In the genomic region with DNA sequence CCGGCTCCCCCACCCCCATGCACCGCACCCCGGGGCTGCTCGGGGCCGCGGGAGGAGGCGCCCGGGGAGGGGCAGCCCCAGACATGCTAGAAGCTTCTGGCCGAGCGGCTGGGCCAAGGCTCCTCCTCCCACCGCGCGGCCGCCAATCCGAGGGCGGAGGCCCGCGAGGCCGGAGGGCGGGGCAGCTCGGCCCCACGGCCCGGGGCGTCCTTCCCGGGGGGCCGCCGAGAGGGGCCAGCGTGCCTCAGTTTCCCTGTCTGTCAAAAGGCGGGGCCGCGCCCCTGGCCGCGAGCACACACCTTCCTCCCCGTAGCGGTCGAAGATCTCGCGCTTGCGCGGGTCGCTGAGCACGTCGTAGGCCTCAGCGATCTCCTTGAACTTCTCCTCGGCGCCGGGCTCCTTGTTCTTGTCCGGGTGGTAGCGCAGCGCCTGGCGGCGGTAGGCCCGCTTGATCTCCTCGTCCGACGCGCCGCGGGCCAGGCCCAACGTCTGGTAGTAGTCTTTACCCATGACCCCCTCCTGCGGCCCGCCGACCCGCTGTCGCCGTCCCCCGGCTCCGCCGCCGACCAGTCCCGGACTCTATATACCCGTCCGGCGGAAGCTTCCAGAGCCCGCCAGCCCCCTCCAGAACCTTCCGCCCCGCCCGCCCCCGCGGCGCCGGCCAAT, we compare ENCODE assay signal across 1 cellular context.
TF ChIP-seq lines count a peak whose summit lies in the region.

A gene (minus strand): TSS at position 558 of the 666 bp plus-strand sequence. CDS start 48 bp downstream, at position 510.

TF ChIP-seq in HepG2, 621 proteins besides CTCF, POLR2A, EP300 and RAD21 (continued from another document and continues in another):
- TF ChIP-seq NR2F6 (IDR thresholded peaks at IDR 0.05), result no peak
- TF ChIP-seq NR2F6 (CRISPR knock-in tag; IDR thresholded peaks at IDR 0.05), result no peak
- peak; percentile 88; the same call in 1 of the 2 replicates for TF ChIP-seq YEATS4 (CRISPR knock-in tag; IDR thresholded peaks at IDR 0.05; ENCODE audit: borderline replicate concordance)
- TF ChIP-seq ZNF256 (CRISPR knock-in tag; conservative IDR thresholded peaks at IDR 0.05), result 0 out of 2 replicates have a peak, but pooled peaks have one; percentile 20
- TF ChIP-seq, protein P1, sequence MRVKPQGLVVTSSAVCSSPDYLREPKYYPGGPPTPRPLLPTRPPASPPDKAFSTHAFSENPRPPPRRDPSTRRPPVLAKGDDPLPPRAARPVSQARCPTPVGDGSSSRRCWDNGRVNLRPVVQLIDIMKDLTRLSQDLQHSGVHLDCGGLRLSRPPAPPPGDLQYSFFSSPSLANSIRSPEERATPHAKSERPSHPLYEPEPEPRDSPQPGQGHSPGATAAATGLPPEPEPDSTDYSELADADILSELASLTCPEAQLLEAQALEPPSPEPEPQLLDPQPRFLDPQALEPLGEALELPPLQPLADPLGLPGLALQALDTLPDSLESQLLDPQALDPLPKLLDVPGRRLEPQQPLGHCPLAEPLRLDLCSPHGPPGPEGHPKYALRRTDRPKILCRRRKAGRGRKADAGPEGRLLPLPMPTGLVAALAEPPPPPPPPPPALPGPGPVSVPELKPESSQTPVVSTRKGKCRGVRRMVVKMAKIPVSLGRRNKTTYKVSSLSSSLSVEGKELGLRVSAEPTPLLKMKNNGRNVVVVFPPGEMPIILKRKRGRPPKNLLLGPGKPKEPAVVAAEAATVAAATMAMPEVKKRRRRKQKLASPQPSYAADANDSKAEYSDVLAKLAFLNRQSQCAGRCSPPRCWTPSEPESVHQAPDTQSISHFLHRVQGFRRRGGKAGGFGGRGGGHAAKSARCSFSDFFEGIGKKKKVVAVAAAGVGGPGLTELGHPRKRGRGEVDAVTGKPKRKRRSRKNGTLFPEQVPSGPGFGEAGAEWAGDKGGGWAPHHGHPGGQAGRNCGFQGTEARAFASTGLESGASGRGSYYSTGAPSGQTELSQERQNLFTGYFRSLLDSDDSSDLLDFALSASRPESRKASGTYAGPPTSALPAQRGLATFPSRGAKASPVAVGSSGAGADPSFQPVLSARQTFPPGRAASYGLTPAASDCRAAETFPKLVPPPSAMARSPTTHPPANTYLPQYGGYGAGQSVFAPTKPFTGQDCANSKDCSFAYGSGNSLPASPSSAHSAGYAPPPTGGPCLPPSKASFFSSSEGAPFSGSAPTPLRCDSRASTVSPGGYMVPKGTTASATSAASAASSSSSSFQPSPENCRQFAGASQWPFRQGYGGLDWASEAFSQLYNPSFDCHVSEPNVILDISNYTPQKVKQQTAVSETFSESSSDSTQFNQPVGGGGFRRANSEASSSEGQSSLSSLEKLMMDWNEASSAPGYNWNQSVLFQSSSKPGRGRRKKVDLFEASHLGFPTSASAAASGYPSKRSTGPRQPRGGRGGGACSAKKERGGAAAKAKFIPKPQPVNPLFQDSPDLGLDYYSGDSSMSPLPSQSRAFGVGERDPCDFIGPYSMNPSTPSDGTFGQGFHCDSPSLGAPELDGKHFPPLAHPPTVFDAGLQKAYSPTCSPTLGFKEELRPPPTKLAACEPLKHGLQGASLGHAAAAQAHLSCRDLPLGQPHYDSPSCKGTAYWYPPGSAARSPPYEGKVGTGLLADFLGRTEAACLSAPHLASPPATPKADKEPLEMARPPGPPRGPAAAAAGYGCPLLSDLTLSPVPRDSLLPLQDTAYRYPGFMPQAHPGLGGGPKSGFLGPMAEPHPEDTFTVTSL (CRISPR knock-in tag; IDR thresholded peaks at IDR 0.05; ENCODE audit: borderline replicate concordance), result no peak
- TF ChIP-seq, protein P2, sequence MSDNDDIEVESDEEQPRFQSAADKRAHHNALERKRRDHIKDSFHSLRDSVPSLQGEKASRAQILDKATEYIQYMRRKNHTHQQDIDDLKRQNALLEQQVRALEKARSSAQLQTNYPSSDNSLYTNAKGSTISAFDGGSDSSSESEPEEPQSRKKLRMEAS (IDR thresholded peaks at IDR 0.05), result no peak
- TF ChIP-seq, protein P3, sequence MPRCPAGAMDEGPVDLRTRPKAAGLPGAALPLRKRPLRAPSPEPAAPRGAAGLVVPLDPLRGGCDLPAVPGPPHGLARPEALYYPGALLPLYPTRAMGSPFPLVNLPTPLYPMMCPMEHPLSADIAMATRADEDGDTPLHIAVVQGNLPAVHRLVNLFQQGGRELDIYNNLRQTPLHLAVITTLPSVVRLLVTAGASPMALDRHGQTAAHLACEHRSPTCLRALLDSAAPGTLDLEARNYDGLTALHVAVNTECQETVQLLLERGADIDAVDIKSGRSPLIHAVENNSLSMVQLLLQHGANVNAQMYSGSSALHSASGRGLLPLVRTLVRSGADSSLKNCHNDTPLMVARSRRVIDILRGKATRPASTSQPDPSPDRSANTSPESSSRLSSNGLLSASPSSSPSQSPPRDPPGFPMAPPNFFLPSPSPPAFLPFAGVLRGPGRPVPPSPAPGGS (CRISPR knock-in tag; IDR thresholded peaks at IDR 0.05), result peak; percentile 57; the same call in 1 of the 2 replicates
- TF ChIP-seq HNRNPUL1 (IDR thresholded peaks at IDR 0.05; ENCODE audit: low read depth, low read length), result no peak
- TF ChIP-seq, protein P4, sequence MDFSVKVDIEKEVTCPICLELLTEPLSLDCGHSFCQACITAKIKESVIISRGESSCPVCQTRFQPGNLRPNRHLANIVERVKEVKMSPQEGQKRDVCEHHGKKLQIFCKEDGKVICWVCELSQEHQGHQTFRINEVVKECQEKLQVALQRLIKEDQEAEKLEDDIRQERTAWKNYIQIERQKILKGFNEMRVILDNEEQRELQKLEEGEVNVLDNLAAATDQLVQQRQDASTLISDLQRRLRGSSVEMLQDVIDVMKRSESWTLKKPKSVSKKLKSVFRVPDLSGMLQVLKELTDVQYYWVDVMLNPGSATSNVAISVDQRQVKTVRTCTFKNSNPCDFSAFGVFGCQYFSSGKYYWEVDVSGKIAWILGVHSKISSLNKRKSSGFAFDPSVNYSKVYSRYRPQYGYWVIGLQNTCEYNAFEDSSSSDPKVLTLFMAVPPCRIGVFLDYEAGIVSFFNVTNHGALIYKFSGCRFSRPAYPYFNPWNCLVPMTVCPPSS (IDR thresholded peaks at IDR 0.05), result no peak
- TF ChIP-seq IKZF1 (IDR thresholded peaks at IDR 0.05), result no peak
- TF ChIP-seq ZNF235 (CRISPR knock-in tag; IDR thresholded peaks at IDR 0.05; ENCODE audit: borderline replicate concordance), result 0 out of 2 replicates have a peak, but pooled peaks have one; percentile 66
- TF ChIP-seq, protein P5, sequence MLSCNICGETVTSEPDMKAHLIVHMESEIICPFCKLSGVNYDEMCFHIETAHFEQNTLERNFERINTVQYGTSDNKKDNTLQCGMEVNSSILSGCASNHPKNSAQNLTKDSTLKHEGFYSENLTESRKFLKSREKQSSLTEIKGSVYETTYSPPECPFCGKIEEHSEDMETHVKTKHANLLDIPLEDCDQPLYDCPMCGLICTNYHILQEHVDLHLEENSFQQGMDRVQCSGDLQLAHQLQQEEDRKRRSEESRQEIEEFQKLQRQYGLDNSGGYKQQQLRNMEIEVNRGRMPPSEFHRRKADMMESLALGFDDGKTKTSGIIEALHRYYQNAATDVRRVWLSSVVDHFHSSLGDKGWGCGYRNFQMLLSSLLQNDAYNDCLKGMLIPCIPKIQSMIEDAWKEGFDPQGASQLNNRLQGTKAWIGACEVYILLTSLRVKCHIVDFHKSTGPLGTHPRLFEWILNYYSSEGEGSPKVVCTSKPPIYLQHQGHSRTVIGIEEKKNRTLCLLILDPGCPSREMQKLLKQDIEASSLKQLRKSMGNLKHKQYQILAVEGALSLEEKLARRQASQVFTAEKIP (CRISPR knock-in tag; IDR thresholded peaks at IDR 0.05; ENCODE audit: borderline replicate concordance), result no peak
- TF ChIP-seq, protein P6, sequence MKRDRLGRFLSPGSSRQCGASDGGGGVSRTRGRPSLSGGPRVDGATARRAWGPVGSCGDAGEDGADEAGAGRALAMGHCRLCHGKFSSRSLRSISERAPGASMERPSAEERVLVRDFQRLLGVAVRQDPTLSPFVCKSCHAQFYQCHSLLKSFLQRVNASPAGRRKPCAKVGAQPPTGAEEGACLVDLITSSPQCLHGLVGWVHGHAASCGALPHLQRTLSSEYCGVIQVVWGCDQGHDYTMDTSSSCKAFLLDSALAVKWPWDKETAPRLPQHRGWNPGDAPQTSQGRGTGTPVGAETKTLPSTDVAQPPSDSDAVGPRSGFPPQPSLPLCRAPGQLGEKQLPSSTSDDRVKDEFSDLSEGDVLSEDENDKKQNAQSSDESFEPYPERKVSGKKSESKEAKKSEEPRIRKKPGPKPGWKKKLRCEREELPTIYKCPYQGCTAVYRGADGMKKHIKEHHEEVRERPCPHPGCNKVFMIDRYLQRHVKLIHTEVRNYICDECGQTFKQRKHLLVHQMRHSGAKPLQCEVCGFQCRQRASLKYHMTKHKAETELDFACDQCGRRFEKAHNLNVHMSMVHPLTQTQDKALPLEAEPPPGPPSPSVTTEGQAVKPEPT (CRISPR knock-in tag; IDR thresholded peaks at IDR 0.05; ENCODE audit: low read depth), result no peak
- TF ChIP-seq ZFAT (CRISPR knock-in tag; conservative IDR thresholded peaks at IDR 0.05), result no peak
- TF ChIP-seq ARHGAP35 (CRISPR knock-in tag; IDR thresholded peaks at IDR 0.05; ENCODE audit: borderline replicate concordance), result peak; percentile 78; the same call in 1 of the 2 replicates
- TF ChIP-seq HMGA1 (CRISPR knock-in tag; conservative IDR thresholded peaks at IDR 0.05), result no peak
- TF ChIP-seq HES4 (CRISPR knock-in tag; IDR thresholded peaks at IDR 0.05; ENCODE audit: borderline replicate concordance), result peak; percentile 93
- TF ChIP-seq, protein P7, sequence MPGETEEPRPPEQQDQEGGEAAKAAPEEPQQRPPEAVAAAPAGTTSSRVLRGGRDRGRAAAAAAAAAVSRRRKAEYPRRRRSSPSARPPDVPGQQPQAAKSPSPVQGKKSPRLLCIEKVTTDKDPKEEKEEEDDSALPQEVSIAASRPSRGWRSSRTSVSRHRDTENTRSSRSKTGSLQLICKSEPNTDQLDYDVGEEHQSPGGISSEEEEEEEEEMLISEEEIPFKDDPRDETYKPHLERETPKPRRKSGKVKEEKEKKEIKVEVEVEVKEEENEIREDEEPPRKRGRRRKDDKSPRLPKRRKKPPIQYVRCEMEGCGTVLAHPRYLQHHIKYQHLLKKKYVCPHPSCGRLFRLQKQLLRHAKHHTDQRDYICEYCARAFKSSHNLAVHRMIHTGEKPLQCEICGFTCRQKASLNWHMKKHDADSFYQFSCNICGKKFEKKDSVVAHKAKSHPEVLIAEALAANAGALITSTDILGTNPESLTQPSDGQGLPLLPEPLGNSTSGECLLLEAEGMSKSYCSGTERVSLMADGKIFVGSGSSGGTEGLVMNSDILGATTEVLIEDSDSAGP (CRISPR knock-in tag; IDR thresholded peaks at IDR 0.05; ENCODE audit: borderline replicate concordance), result peak; percentile 40; the same call in 1 of the 2 replicates
- TF ChIP-seq ISL2 (CRISPR knock-in tag; IDR thresholded peaks at IDR 0.05), result peak; percentile 61
- TF ChIP-seq AKAP8 (CRISPR knock-in tag; IDR thresholded peaks at IDR 0.05), result no peak
- no peak for TF ChIP-seq ZEB1 (IDR thresholded peaks at IDR 0.05; ENCODE audit: insufficient replicate concordance, low read depth)
- peak; percentile 30; the same call in 1 of the 2 replicates for TF ChIP-seq SP4 (CRISPR knock-in tag; IDR thresholded peaks at IDR 0.05)
- TF ChIP-seq, protein P8, sequence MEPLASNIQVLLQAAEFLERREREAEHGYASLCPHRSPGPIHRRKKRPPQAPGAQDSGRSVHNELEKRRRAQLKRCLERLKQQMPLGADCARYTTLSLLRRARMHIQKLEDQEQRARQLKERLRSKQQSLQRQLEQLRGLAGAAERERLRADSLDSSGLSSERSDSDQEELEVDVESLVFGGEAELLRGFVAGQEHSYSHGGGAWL (CRISPR knock-in tag; IDR thresholded peaks at IDR 0.05), result peak; percentile 81; the same call in 1 of the 2 replicates
- TF ChIP-seq, protein P9, sequence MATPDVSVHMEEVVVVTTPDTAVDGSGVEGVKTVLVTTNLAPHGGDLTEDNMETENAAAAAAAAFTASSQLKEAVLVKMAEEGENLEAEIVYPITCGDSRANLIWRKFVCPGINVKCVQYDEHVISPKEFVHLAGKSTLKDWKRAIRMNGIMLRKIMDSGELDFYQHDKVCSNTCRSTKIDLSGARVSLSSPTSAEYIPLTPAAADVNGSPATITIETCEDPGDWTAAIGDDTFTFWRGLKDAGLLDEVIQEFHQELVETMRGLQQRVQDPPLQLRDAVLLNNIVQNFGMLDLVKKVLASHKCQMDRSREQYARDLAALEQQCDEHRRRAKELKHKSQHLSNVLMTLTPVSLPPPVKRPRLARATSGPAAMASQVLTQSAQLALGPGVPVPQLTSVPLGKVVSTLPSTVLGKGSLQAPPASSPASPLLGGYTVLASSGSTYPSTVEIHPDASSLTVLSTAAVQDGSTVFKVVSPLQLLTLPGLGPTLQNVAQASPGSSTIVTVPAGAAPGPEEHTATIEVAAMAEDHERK (CRISPR knock-in tag; IDR thresholded peaks at IDR 0.05; ENCODE audit: low read depth), result no peak
- peak; percentile 37 for TF ChIP-seq NFKBIZ (CRISPR knock-in tag; IDR thresholded peaks at IDR 0.05)
- peak; percentile 66 for TF ChIP-seq SRSF1 (optimal IDR thresholded peaks at IDR 0.05; ENCODE audit: low read depth, low read length)
- peak; percentile 55; the same call in 1 of the 2 replicates for TF ChIP-seq PHF20 (CRISPR knock-in tag; IDR thresholded peaks at IDR 0.05)
- TF ChIP-seq ZNF34 (CRISPR knock-in tag; IDR thresholded peaks at IDR 0.05; ENCODE audit: borderline replicate concordance), result no peak
- TF ChIP-seq U2AF1 (optimal IDR thresholded peaks at IDR 0.05; ENCODE audit: low read depth, low read length), result no peak
- TF ChIP-seq ZNF83 (CRISPR knock-in tag; IDR thresholded peaks at IDR 0.05; ENCODE audit: borderline replicate concordance), result 0 out of 2 replicates have a peak, but pooled peaks have one; percentile 80
- TF ChIP-seq, protein P10, sequence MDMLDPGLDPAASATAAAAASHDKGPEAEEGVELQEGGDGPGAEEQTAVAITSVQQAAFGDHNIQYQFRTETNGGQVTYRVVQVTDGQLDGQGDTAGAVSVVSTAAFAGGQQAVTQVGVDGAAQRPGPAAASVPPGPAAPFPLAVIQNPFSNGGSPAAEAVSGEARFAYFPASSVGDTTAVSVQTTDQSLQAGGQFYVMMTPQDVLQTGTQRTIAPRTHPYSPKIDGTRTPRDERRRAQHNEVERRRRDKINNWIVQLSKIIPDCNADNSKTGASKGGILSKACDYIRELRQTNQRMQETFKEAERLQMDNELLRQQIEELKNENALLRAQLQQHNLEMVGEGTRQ (IDR thresholded peaks at IDR 0.05; ENCODE audit: low read depth, low read length), result no peak
- TF ChIP-seq, protein P10 (CRISPR knock-in tag; IDR thresholded peaks at IDR 0.05; ENCODE audit: borderline replicate concordance), result no peak
- TF ChIP-seq HNRNPLL (IDR thresholded peaks at IDR 0.05; ENCODE audit: low read depth, low read length, poor library complexity, severe bottlenecking), result no peak
- no peak for TF ChIP-seq MTF2 (CRISPR knock-in tag; IDR thresholded peaks at IDR 0.05; ENCODE audit: borderline replicate concordance)
- peak; percentile 73 for TF ChIP-seq TBX2 (CRISPR knock-in tag; IDR thresholded peaks at IDR 0.05; ENCODE audit: borderline replicate concordance)
- TF ChIP-seq ZNF709 (CRISPR knock-in tag; IDR thresholded peaks at IDR 0.05), result peak; percentile 90; the same call in 1 of the 2 replicates
- TF ChIP-seq ZNF230 (CRISPR knock-in tag; IDR thresholded peaks at IDR 0.05), result peak; percentile 57
- TF ChIP-seq MXD4 (CRISPR knock-in tag; IDR thresholded peaks at IDR 0.05), result peak; percentile 48; the same call in 1 of the 2 replicates
